1 cellular context compared by ENCODE assay signal in genomic region chr1:240314845-240315746, GRCh38.
TF ChIP-seq lines count a peak whose summit lies in the region.

No MANE protein-coding gene starts in this region.

TF ChIP-seq in HepG2, 621 proteins besides CTCF, POLR2A, EP300 and RAD21 (continued from another document):
- TF ChIP-seq SNAPC4 (CRISPR knock-in tag; IDR thresholded peaks at IDR 0.05): no peak
- no peak for TF ChIP-seq THAP8 (CRISPR knock-in tag; IDR thresholded peaks at IDR 0.05; ENCODE audit: borderline replicate concordance)
- TF ChIP-seq ARID5B (CRISPR knock-in tag; IDR thresholded peaks at IDR 0.05): no peak
- no peak for TF ChIP-seq SRF (IDR thresholded peaks at IDR 0.05; ENCODE audit: low read depth, low read length)
